ENCODE assay signal across 8 cellular contexts in genomic region chr4:128287159-128287870, GRCh38. TPM values are rescaled to one million over a fixed set of nuclear protein-coding genes. Genes with fewer than 3 reads are reported as not detected.
DNase-seq lines count a peak whose midpoint lies in the region; ATAC-seq, FAIRE-seq and TF ChIP-seq lines count a peak whose summit lies in the region.

TSS of gene PGRMC2 (minus strand) at chr4:128287813. CDS start at chr4:128287790, 23 bp downstream.

- peak within 1 kb of the TSS; percentile 89 for H3K27ac Mint-ChIP-seq in Calu3 (ENCODE audit: unreplicated experiment)
- H3K27ac Mint-ChIP-seq in activated CD8-positive, alpha-beta T cell treated with anti-CD3 and anti-CD28 coated beads for 36 hours = peak within 1 kb of the TSS; percentile 89

- peaks cover 46% of the 10 kb centered on the region for H3K36me3 Mint-ChIP-seq in Calu3 (ENCODE audit: insufficient read depth, unreplicated experiment)
- peaks cover 32% of the 10 kb centered on the region for H3K36me3 Mint-ChIP-seq in activated CD8-positive, alpha-beta T cell treated with anti-CD3 and anti-CD28 coated beads for 36 hours (ENCODE audit: low read depth)

- no peak for FAIRE-seq in frontal cortex (lab: Jason Lieb, UNC)

- BruUV-seq in Calu3 (replicated peaks; lab: Mats Ljungman, UMichigan) = no TSS peak

- POLR2A ChIA-PET in activated CD8-positive, alpha-beta T cell treated with anti-CD3 and anti-CD28 coated beads for 36 hours (lab: Charles Lee) = interaction anchor here (1.0 to 3.0 kb wide), 4 partner anchors 17 to 525 kb away, joined by 3 to 8 read pairs (median 4); partner anchors contain the start of genes JADE1 and LARP1B

- intact Hi-C loops in Calu3 (cut with micrococcal nuclease; ENCODE audit: unreplicated experiment) = loop anchor here (2.0 kb wide), 1 partner anchor 67 kb away; no protein-coding TSS in a partner anchor
- intact Hi-C loops in activated CD8-positive, alpha-beta T cell treated with anti-CD3 and anti-CD28 coated beads for 36 hours (cut with micrococcal nuclease) = loop anchor here (5.0 to 10.0 kb wide), 3 partner anchors 225 to 807 kb away; partner anchors contain the start of genes C4orf33, LARP1B and SCLT1

- CTCF ChIA-PET in Calu3 (lab: Charles Lee) = interaction anchor here (0.7 kb wide), 2 partner anchors 90 to 1020 kb away, joined by 3 read pairs; no protein-coding TSS in a partner anchor
- CTCF ChIA-PET in activated CD8-positive, alpha-beta T cell treated with anti-CD3 and anti-CD28 coated beads for 36 hours (lab: Charles Lee) = interaction anchor here (1.6 to 1.7 kb wide), 2 partner anchors 12 to 227 kb away, joined by 3 to 4 read pairs; partner anchors contain the start of gene LARP1B

- WGBS in HUES64 = under 1% methylated on average over 62 of the region's 65 CpGs

- TF ChIP-seq CTCF in Calu3 (IDR thresholded peaks at IDR 0.05; ENCODE audit: unreplicated experiment) (no peak), neutrophil (IDR thresholded peaks at IDR 0.05) (no peak)
- TF ChIP-seq CTCF in activated CD8-positive, alpha-beta T cell treated with anti-CD3 and anti-CD28 coated beads for 36 hours (IDR thresholded peaks at IDR 0.05) = no peak

- H3K27ac ChIP-seq in HUES64 (ENCODE audit: low read depth, low read length) (peak within 1 kb of the TSS; percentile 96), neutrophil (peak within 1 kb of the TSS; percentile 87)

- H3K36me3 ChIP-seq in HUES64 (ENCODE audit: insufficient read depth, low read length) = peaks cover 4% of the 10 kb centered on the region
- no peaks in the 10 kb centered on the region for H3K36me3 ChIP-seq in neutrophil

- H3K9ac ChIP-seq in HUES64 (ENCODE audit: low read depth, low read length) = peak within 1 kb of the TSS; percentile 75

- H3K4me3 Mint-ChIP-seq in Calu3 (ENCODE audit: low read depth, unreplicated experiment) = peak within 1 kb of the TSS; percentile 78
- H3K4me3 Mint-ChIP-seq in activated CD8-positive, alpha-beta T cell treated with anti-CD3 and anti-CD28 coated beads for 36 hours = peak within 1 kb of the TSS; percentile 81

- no peaks in the 10 kb centered on the region for H3K9me3 Mint-ChIP-seq in Calu3 (ENCODE audit: low read depth, unreplicated experiment)
- no peaks in the 10 kb centered on the region for H3K9me3 Mint-ChIP-seq in activated CD8-positive, alpha-beta T cell treated with anti-CD3 and anti-CD28 coated beads for 36 hours

- H3K27me3 ChIP-seq in HUES64 (ENCODE audit: insufficient read depth, low read length) (no peaks in the 10 kb centered on the region), neutrophil (no peaks in the 10 kb centered on the region)

- H3K4me1 ChIP-seq in HUES64 (ENCODE audit: insufficient read depth, low read length) = peaks cover 20% of the 10 kb centered on the region
- peaks cover 24 to 28% of the 10 kb centered on the region in 2 experiments for H3K4me1 ChIP-seq in neutrophil (ENCODE audit: control insufficient read depth in 1 of 2, insufficient read depth in 1 of 2, low read depth in 1 of 2, low read length in 1 of 2)

- H3K4me1 Mint-ChIP-seq in Calu3 (ENCODE audit: low read depth, unreplicated experiment) = peaks cover 15% of the 10 kb centered on the region
- peaks cover 35% of the 10 kb centered on the region for H3K4me1 Mint-ChIP-seq in activated CD8-positive, alpha-beta T cell treated with anti-CD3 and anti-CD28 coated beads for 36 hours (ENCODE audit: low read depth)

- no peaks in the 10 kb centered on the region for H3K27me3 Mint-ChIP-seq in Calu3 (ENCODE audit: unreplicated experiment)
- H3K27me3 Mint-ChIP-seq in activated CD8-positive, alpha-beta T cell treated with anti-CD3 and anti-CD28 coated beads for 36 hours = no peaks in the 10 kb centered on the region

- DNase-seq in Calu3 (peak; percentile 11), frontal cortex (ENCODE audit: low spot score in 2 of 2) (peak in 1 of 2 donors; percentile 4), AML-193 (lab: John Stamatoyannopoulos, UW) (no peak), SIG-M5 (lab: John Stamatoyannopoulos, UW) (no peak)
- no peak for DNase-seq in activated CD8-positive, alpha-beta T cell treated with anti-CD3 and anti-CD28 coated beads for 36 hours

- H3K4me3 ChIP-seq in HUES64 (ENCODE audit: low read length) (peak within 1 kb of the TSS; percentile 88), neutrophil (ENCODE audit: low read depth in 1 of 2, low read length in 1 of 2) (peak within 1 kb of the TSS; percentile 67 to 96)

- H3K9me3 ChIP-seq in HUES64 (ENCODE audit: insufficient read depth, low read depth, low read length) = no peaks in the 10 kb centered on the region
- no peaks in the 10 kb centered on the region for H3K9me3 ChIP-seq in neutrophil

- ATAC-seq in GM19438 (IDR thresholded peaks at IDR 0.05; ENCODE audit: low read depth, unreplicated experiment) = peak; percentile 8
- ATAC-seq in activated CD8-positive, alpha-beta T cell treated with anti-CD3 and anti-CD28 coated beads for 36 hours = no peak

RNA-seq across cellular contexts. Expression of gene PGRMC2, which starts in this region (rescaled TPM):
- 54.5 and 55.5 TPM in 2 replicates for total RNA-seq in Calu3 (2022)
- polyA plus RNA-seq in HUES64 (2013, experiment 1 of 2) = 54.5 TPM
- polyA plus RNA-seq in HUES64 (2013, experiment 2 of 2) = 65.4 TPM
- total RNA-seq in activated CD8-positive, alpha-beta T cell treated with anti-CD3 and anti-CD28 coated beads for 36 hours = 10 to 100 TPM; 51.2 to 53.5 TPM
- 28.1 TPM for total RNA-seq in frontal cortex
